2 cellular contexts compared by ENCODE assay signal in the genomic region with DNA sequence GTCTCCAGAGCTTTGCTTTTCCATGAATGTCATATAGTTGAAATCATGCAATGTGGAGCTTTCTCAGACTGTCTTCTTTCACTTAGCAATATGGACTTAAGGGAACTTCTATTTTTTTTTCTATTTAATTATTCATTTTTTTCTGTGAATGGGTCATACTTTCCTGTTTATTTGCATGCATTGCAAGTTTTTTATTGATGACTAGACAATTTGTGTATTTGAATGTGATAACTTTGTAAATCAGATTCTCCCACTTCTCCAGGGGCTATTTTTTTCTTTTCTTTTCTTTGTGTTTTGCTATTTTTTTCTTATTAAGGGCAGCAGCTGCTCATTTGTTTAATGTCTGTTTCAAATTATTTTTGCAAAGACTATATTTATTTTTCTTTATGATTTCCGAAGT.
TF ChIP-seq lines count a peak whose summit lies in the region.

No MANE protein-coding gene starts in this region.

TF ChIP-seq in HepG2, 621 proteins besides CTCF, POLR2A, EP300 and RAD21 (continued from another document):
- peak; percentile 89 to 95 for TF ChIP-seq MAFK (conservative IDR thresholded peaks at IDR 0.05 in 1 of 2, IDR thresholded peaks at IDR 0.05 in 1 of 2; ENCODE audit: low read length in 2 of 2)

TF ChIP-seq in K562, 482 proteins besides CTCF, POLR2A, EP300 and RAD21 (continued from another document):
- TF ChIP-seq ZBTB43 (CRISPR knock-in tag; IDR thresholded peaks at IDR 0.05): no peak
